In genomic region chr3:95037097-95037496, GRCh38 we compare ENCODE assay signal across 15 cellular contexts.
DNase-seq lines count a peak whose midpoint lies in the region; ATAC-seq, FAIRE-seq and TF ChIP-seq lines count a peak whose summit lies in the region.
"Had no signal": no experiment of that assay in that cellular context is flagged by ENCODE, and none has a peak within 500 bp of the region (broad histone marks: within the 10 kb centered on the region; RNA-seq: fewer than 3 reads in every experiment).

No MANE protein-coding gene starts in this region.

- no peak overlapping the region for H3K18ac ChIP-seq in trophoblast cell (ENCODE audit: low read length)

- no peak overlapping the region for H4K91ac ChIP-seq in trophoblast cell (ENCODE audit: low read depth, low read length)

- no peak for ATAC-seq in pancreas
- ATAC-seq: HCT116, HepG2 had no signal

- peaks cover 2% of the 10 kb centered on the region for H3K27me3 Mint-ChIP-seq in osteocyte (ENCODE audit: unreplicated experiment)
- H3K27me3 Mint-ChIP-seq in glutamatergic neuron (ENCODE audit: unreplicated experiment), result peaks cover 2% of the 10 kb centered on the region
- H3K27me3 Mint-ChIP-seq: CD8-positive, alpha-beta memory T cell had no signal

- H3K79me2 ChIP-seq in trophoblast cell (ENCODE audit: control insufficient read depth, insufficient read depth, low read length, poor library complexity), result no peaks in the 10 kb centered on the region

- H3K4me2 ChIP-seq in trophoblast cell (ENCODE audit: low read length), result no peak overlapping the region
- H3K4me2 ChIP-seq: BLaER1 had no signal

- H4K12ac ChIP-seq in trophoblast cell (ENCODE audit: low read depth, low read length), result no peak overlapping the region

- no peaks in the 10 kb centered on the region for H3K36me3 Mint-ChIP-seq in osteocyte (ENCODE audit: unreplicated experiment)
- H3K36me3 Mint-ChIP-seq in glutamatergic neuron (ENCODE audit: unreplicated experiment), result no peaks in the 10 kb centered on the region
- H3K36me3 Mint-ChIP-seq: CD8-positive, alpha-beta memory T cell had no signal

- H3K4me3 Mint-ChIP-seq in osteocyte (ENCODE audit: unreplicated experiment) (no peak overlapping the region), glutamatergic neuron (ENCODE audit: unreplicated experiment) (no peak overlapping the region)
- H3K4me3 Mint-ChIP-seq: CD8-positive, alpha-beta memory T cell had no signal

- no peak overlapping the region for H3K4ac ChIP-seq in trophoblast cell (ENCODE audit: low read depth, low read length)

- no peak overlapping the region for H2AK5ac ChIP-seq in trophoblast cell (ENCODE audit: low read length)

- no peak overlapping the region for H2BK120ac ChIP-seq in trophoblast cell (ENCODE audit: insufficient read depth, low read length, poor library complexity)

- H3K27me3 ChIP-seq in HUES64 (ENCODE audit: insufficient read depth, low read length) (no peaks in the 10 kb centered on the region), trophoblast cell (ENCODE audit: insufficient read depth, low read length) (no peaks in the 10 kb centered on the region), pancreas (no peaks in the 10 kb centered on the region)
- H3K27me3 ChIP-seq: BLaER1 had no signal

- H3K27ac Mint-ChIP-seq in osteocyte (ENCODE audit: unreplicated experiment) (no peak overlapping the region), glutamatergic neuron (ENCODE audit: unreplicated experiment) (no peak overlapping the region)

- TF ChIP-seq CTCF in osteocyte (IDR thresholded peaks at IDR 0.05) (no peak), glutamatergic neuron (IDR thresholded peaks at IDR 0.05; ENCODE audit: partially characterized antibody, unreplicated experiment) (no peak), pancreas (IDR thresholded peaks at IDR 0.05) (no peak)

- H3K4me1 Mint-ChIP-seq in osteocyte (ENCODE audit: unreplicated experiment), result no peaks in the 10 kb centered on the region
- H3K4me1 Mint-ChIP-seq in glutamatergic neuron (ENCODE audit: low read depth, unreplicated experiment), result no peaks in the 10 kb centered on the region
- H3K4me1 Mint-ChIP-seq: CD8-positive, alpha-beta memory T cell had no signal

- intact Hi-C loops in pancreas (cut with DNase I), result no loop called here

- H3K4me1 ChIP-seq in HUES64 (ENCODE audit: insufficient read depth, low read length), result 0 out of 2 replicates have a peak, but pooled peaks cover 5% of the 10 kb centered on the region
- peaks cover 9 to 15% of the 10 kb centered on the region in 2 experiments for H3K4me1 ChIP-seq in trophoblast cell (ENCODE audit: control insufficient read depth in 1 of 2, insufficient read depth in 2 of 2, low read length in 2 of 2)
- H3K4me1 ChIP-seq in pancreas, result no peaks in the 10 kb centered on the region
- H3K4me1 ChIP-seq: BLaER1 had no signal

- H3K9me3 ChIP-seq in HUES64 (ENCODE audit: insufficient read depth, low read depth, low read length), result no peaks in the 10 kb centered on the region
- no peaks in the 10 kb centered on the region for H3K9me3 ChIP-seq in trophoblast cell (ENCODE audit: insufficient read depth, low read depth, low read length)
- no peaks in the 10 kb centered on the region for H3K9me3 ChIP-seq in pancreas
- H3K9me3 ChIP-seq: BLaER1 had no signal

- H3K27ac ChIP-seq in HUES64 (ENCODE audit: low read depth, low read length), result peak overlapping the region; percentile 35; the same call in 1 of the 2 replicates
- peak overlapping the region; percentile 23 for H3K27ac ChIP-seq in trophoblast cell (ENCODE audit: low read depth, low read length)
- H3K27ac ChIP-seq in pancreas, result no peak overlapping the region
- H3K27ac ChIP-seq: BLaER1 had no signal

- no peak overlapping the region for H2AFZ ChIP-seq in trophoblast cell (ENCODE audit: insufficient read depth, low read length, poor library complexity)

- H3K9me3 Mint-ChIP-seq in osteocyte (ENCODE audit: unreplicated experiment), result no peaks in the 10 kb centered on the region
- H3K9me3 Mint-ChIP-seq in glutamatergic neuron (ENCODE audit: unreplicated experiment), result no peaks in the 10 kb centered on the region

- FAIRE-seq in pancreas (lab: Jason Lieb, UNC), result no peak
- FAIRE-seq: H54, HepG2 had no signal

- H4K8ac ChIP-seq in trophoblast cell (ENCODE audit: low read depth, low read length), result no peak overlapping the region

- H3K4me3 ChIP-seq in HUES64 (ENCODE audit: low read length) (no peak overlapping the region), trophoblast cell (ENCODE audit: low read depth, low read length) (no peak overlapping the region), pancreas (no peak overlapping the region)
- H3K4me3 ChIP-seq: BLaER1 had no signal

- 93% methylated on average over 5 of the region's 5 CpGs for WGBS in HUES64
- WGBS in trophoblast cell (ENCODE audit: extremely low coverage, insufficient coverage, insufficient read length), result no CpG with 5 or more reads among the region's 5 CpGs
- 73 to 90% methylated on average over 5 of the region's 5 CpGs for WGBS in pancreas, 2 donors

- peak overlapping the region; percentile 69 for H2BK5ac ChIP-seq in trophoblast cell (ENCODE audit: low read depth, low read length, poor library complexity)

- H3K14ac ChIP-seq in trophoblast cell (ENCODE audit: low read length), result no peak overlapping the region

- no peaks in the 10 kb centered on the region for H3K36me3 ChIP-seq in HUES64 (ENCODE audit: insufficient read depth, low read length)
- H3K36me3 ChIP-seq in trophoblast cell (ENCODE audit: control insufficient read depth in 1 of 2, insufficient read depth in 2 of 2, low read length in 2 of 2), result no peaks in the 10 kb centered on the region
- H3K36me3 ChIP-seq in pancreas, result no peaks in the 10 kb centered on the region
- H3K36me3 ChIP-seq: BLaER1 had no signal

- no peaks in the 10 kb centered on the region for H3K79me1 ChIP-seq in trophoblast cell (ENCODE audit: low read length)

- H3K23ac ChIP-seq in trophoblast cell (ENCODE audit: low read length), result no peak overlapping the region

- DNase-seq in ELF-1 (ENCODE audit: low read depth, low spot score) (peak; percentile 44), islet precursor cell (peak; percentile 62), trophoblast cell (no peak), osteocyte (ENCODE audit: extremely low spot score, unreplicated experiment) (no peak), glutamatergic neuron (no peak), pancreas (no peak)
- DNase-seq: 8988T; AML-193; CD8-positive, alpha-beta memory T cell; DMS53 had no signal

- H3K9ac ChIP-seq in HUES64 (ENCODE audit: low read depth, low read length), result no peak overlapping the region
- H3K9ac ChIP-seq in trophoblast cell (ENCODE audit: low read length), result no peak overlapping the region
- H3K9ac ChIP-seq: BLaER1 had no signal

- no peak overlapping the region for H2BK12ac ChIP-seq in trophoblast cell (ENCODE audit: low read length)

Comparison
In these comparisons a context has a peak if more than half of its experiments do, and no peak if none do; other contexts are left out.
1. DNase-seq: peak in ELF-1 (single experiment) and islet precursor cell (single experiment); none in trophoblast cell (0 of 2), osteocyte (single experiment), glutamatergic neuron (single experiment) and pancreas (0 of 6).
2. H3K27ac ChIP-seq: peak in HUES64 (single experiment) and trophoblast cell (single experiment); none in pancreas (0 of 4).